1 cellular context compared by ENCODE assay signal in genomic region chr2:20092226-20092900, GRCh38.
TF ChIP-seq lines count a peak whose summit lies in the region.

No MANE protein-coding gene starts in this region.

TF ChIP-seq in HepG2, 621 proteins besides CTCF, POLR2A, EP300 and RAD21:
- no peak for TF ChIP-seq DBP (CRISPR knock-in tag; IDR thresholded peaks at IDR 0.05; ENCODE audit: not compliant biosample characterization)
- TF ChIP-seq ARNT2 (CRISPR knock-in tag; IDR thresholded peaks at IDR 0.05; ENCODE audit: low read depth), result peak; percentile 11; the same call in 1 of the 2 replicates
- TF ChIP-seq ETV6 (CRISPR knock-in tag; conservative IDR thresholded peaks at IDR 0.05), result no peak
- peak; percentile 15; the same call in 1 of the 2 replicates for TF ChIP-seq ZNF501 (CRISPR knock-in tag; IDR thresholded peaks at IDR 0.05)
